Comparison of ENCODE assay signal across 20 cellular contexts in the genomic region with DNA sequence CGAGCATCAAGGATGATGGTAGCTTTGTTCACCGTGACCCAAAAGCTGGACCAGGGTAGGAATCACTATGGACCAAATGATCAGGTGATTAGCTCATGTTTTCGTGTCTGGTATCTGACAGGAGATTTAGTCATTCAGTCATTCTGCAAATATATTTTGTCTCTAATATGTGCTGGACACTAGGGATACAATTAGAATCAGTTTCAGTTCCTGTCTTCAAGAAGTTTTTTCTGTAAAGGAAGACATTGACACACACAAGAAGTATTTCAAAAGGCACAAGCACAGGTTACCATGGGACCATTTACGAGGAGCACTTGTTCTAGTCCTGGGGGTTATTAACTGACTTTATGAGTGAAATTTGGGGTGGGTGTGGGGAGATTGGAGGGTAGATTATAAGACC.
A peak's percentile ranks its signal among the peaks of the same experiment; 100 is the strongest.
DNase-seq lines count a peak whose midpoint lies in the region; ATAC-seq and TF ChIP-seq lines count a peak whose summit lies in the region.
"Had no signal": no experiment of that assay in that cellular context is flagged by ENCODE, and none has a peak within 500 bp of the region (broad histone marks: within the 10 kb centered on the region; RNA-seq: fewer than 3 reads in every experiment).

No MANE protein-coding gene starts in this region.

- no peaks in the 10 kb centered on the region for H3K4me1 ChIP-seq in naive thymus-derived CD4-positive, alpha-beta T cell (ENCODE audit: control insufficient read depth in 2 of 2, insufficient read depth in 2 of 2, low read length in 2 of 2)
- no peaks in the 10 kb centered on the region for H3K4me1 ChIP-seq in prostate gland (replicated peaks)
- H3K4me1 ChIP-seq in A673 (ENCODE audit: insufficient read depth, low read length, poor library complexity, severe bottlenecking), result no peaks in the 10 kb centered on the region

- TF ChIP-seq POLR2A in prostate gland (IDR thresholded peaks at IDR 0.05), result no peak

- H3K9me3 Mint-ChIP-seq in naive thymus-derived CD4-positive, alpha-beta T cell, result no peaks in the 10 kb centered on the region
- H3K9me3 Mint-ChIP-seq: GM23338 had no signal

- no TSS peak for BruUV-seq in A673 (replicated peaks; lab: Mats Ljungman, UMichigan)

- H3K27ac ChIP-seq in naive thymus-derived CD4-positive, alpha-beta T cell (ENCODE audit: low read depth, low read length), result no peak overlapping the region
- H3K27ac ChIP-seq in prostate gland (no peak overlapping the region), A673 (ENCODE audit: low read depth, low read length, poor library complexity, severe bottlenecking) (no peak overlapping the region)
- H3K27ac ChIP-seq: C4-2B, lower lobe of right lung, neutrophil had no signal

- H3K9me3 ChIP-seq in naive thymus-derived CD4-positive, alpha-beta T cell (ENCODE audit: control insufficient read depth in 2 of 3, low read length in 3 of 3), result no peaks in the 10 kb centered on the region
- H3K9me3 ChIP-seq in prostate gland (no peaks in the 10 kb centered on the region), A673 (ENCODE audit: low read depth, low read length, poor library complexity, severe bottlenecking) (no peaks in the 10 kb centered on the region)
- H3K9me3 ChIP-seq: lower lobe of right lung, neutrophil had no signal

- H3K36me3 Mint-ChIP-seq in naive thymus-derived CD4-positive, alpha-beta T cell, result no peaks in the 10 kb centered on the region

- WGBS in prostate gland, result 88% methylated on average over 4 of the region's 4 CpGs

- no peak overlapping the region for H3K27ac Mint-ChIP-seq in naive thymus-derived CD4-positive, alpha-beta T cell
- H3K27ac Mint-ChIP-seq: GM23338 had no signal

- TF ChIP-seq CTCF in prostate gland (IDR thresholded peaks at IDR 0.05) (no peak), A673 (conservative IDR thresholded peaks at IDR 0.05; ENCODE audit: low read depth, low read length) (no peak)

- DNase-seq in naive thymus-derived CD4-positive, alpha-beta T cell, result no peak
- DNase-seq in prostate gland (ENCODE audit: low spot score) (no peak), foreskin melanocyte (no peak), mesenteric fat pad (ENCODE audit: low spot score) (no peak), A673 (ENCODE audit: low spot score) (no peak)
- DNase-seq: activated CD4-positive, alpha-beta T cell treated with anti-CD3 and anti-CD28 coated beads for 48 hours; activated T-cell treated with anti-CD3 and anti-CD28 coated beads, Interleukin-2, amount 50 U/mL, for 48 hours; cortex of kidney; EL; lower lobe of right lung; NCI-H1436; substantia nigra; T-helper 2 cell had no signal

- CTCF ChIA-PET in naive thymus-derived CD4-positive, alpha-beta T cell (lab: Charles Lee), result interaction anchor here (1.1 kb wide), 1 partner anchor 64 kb away, joined by 3 read pairs; no protein-coding TSS in a partner anchor
- CTCF ChIA-PET in A673 (lab: Charles Lee), result no interaction called here

- ATAC-seq in GM18858 (IDR thresholded peaks at IDR 0.05; ENCODE audit: unreplicated experiment) (peak; percentile 60), HG02610 (IDR thresholded peaks at IDR 0.05; ENCODE audit: unreplicated experiment) (peak; percentile 42), HG03565 (IDR thresholded peaks at IDR 0.05; ENCODE audit: unreplicated experiment) (peak; percentile 65)
- peak; percentile 38 for ATAC-seq in naive thymus-derived CD4-positive, alpha-beta T cell
- ATAC-seq: GM23338, lower lobe of right lung had no signal

- H3K27me3 ChIP-seq in naive thymus-derived CD4-positive, alpha-beta T cell (ENCODE audit: control insufficient read depth in 2 of 2, insufficient read depth in 2 of 2, low read length in 2 of 2), result no peaks in the 10 kb centered on the region
- H3K27me3 ChIP-seq in prostate gland (replicated peaks; ENCODE audit: insufficient read depth) (no peaks in the 10 kb centered on the region), A673 (replicated peaks; ENCODE audit: insufficient read depth, low read depth, low read length, poor library complexity) (no peaks in the 10 kb centered on the region)
- H3K27me3 ChIP-seq: neutrophil had no signal

- POLR2A ChIA-PET in naive thymus-derived CD4-positive, alpha-beta T cell (lab: Charles Lee), result no interaction called here
- POLR2A ChIA-PET in A673 (lab: Charles Lee; ENCODE audit: low non-redundant PET), result no interaction called here

- H3K4me3 ChIP-seq in naive thymus-derived CD4-positive, alpha-beta T cell (ENCODE audit: low read length), result no peak overlapping the region
- H3K4me3 ChIP-seq in prostate gland (no peak overlapping the region), A673 (ENCODE audit: low read depth, low read length, poor library complexity, severe bottlenecking) (no peak overlapping the region)
- H3K4me3 ChIP-seq: GM23338, lower lobe of right lung, smooth muscle cell had no signal

- intact Hi-C loops in naive thymus-derived CD4-positive, alpha-beta T cell (cut with micrococcal nuclease), result no loop called here
- intact Hi-C loops in prostate gland (cut with DNase I), result no loop called here
- intact Hi-C loops in A673 (cut with micrococcal nuclease; ENCODE audit: unreplicated experiment), result no loop called here

- no peaks in the 10 kb centered on the region for H3K36me3 ChIP-seq in naive thymus-derived CD4-positive, alpha-beta T cell (ENCODE audit: control insufficient read depth in 2 of 3, insufficient read depth in 3 of 3, low read length in 3 of 3)
- H3K36me3 ChIP-seq in prostate gland (no peaks in the 10 kb centered on the region), A673 (ENCODE audit: insufficient read depth, low read length, poor library complexity, severe bottlenecking) (no peaks in the 10 kb centered on the region)
- H3K36me3 ChIP-seq: lower lobe of right lung, neutrophil had no signal

- no peaks in the 10 kb centered on the region for H3K27me3 Mint-ChIP-seq in naive thymus-derived CD4-positive, alpha-beta T cell

- no peak overlapping the region for H3K4me3 Mint-ChIP-seq in naive thymus-derived CD4-positive, alpha-beta T cell
- H3K4me3 Mint-ChIP-seq: GM23338 had no signal

- H3K4me1 Mint-ChIP-seq in naive thymus-derived CD4-positive, alpha-beta T cell, result peaks cover 3 to 23% (median 8%) of the 10 kb centered on the region in 7 donors
